ENCODE assay signal across 22 cellular contexts in the genomic region with DNA sequence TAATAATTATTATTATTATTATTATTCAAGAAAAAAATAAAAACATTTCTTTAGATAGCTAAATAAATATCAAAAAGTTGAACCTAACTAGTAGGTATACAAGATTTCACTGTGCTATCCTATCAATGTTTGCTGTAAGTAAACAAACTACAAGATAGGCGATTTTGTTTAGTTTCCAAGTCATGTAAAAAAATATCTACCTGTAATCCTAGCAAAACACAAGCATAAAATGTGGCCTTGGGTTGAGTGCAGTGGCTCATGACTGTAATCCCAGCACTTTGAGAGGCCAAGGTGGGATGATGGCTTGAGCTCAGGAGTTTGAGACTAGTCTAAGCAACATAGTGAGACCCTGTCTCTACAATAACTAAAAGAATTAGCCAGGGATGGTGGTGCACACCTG.
DNase-seq lines count a peak whose midpoint lies in the region; ATAC-seq and TF ChIP-seq lines count a peak whose summit lies in the region.
"Had no signal": no experiment of that assay in that cellular context is flagged by ENCODE, and none has a peak within 500 bp of the region (broad histone marks: within the 10 kb centered on the region; RNA-seq: fewer than 3 reads in every experiment).

No MANE protein-coding gene starts in this region.

- CTCF ChIA-PET in WTC11 (lab: Charles Lee) (interaction anchor here (1.0 kb wide), 1 partner anchor 229 kb away, joined by 3 read pairs; no protein-coding TSS in a partner anchor), HEK293T (lab: Yijun Ruan, JAX) (no interaction called here)

- H3K27me3 Mint-ChIP-seq in WTC11 (ENCODE audit: low read depth), result no peaks in the 10 kb centered on the region
- H3K27me3 Mint-ChIP-seq: CD4-positive, alpha-beta memory T cell; CD4-positive, CD25-positive, alpha-beta regulatory T cell had no signal

- no peak for TF ChIP-seq CTCF in LNCaP clone FGC (IDR thresholded peaks at IDR 0.05; ENCODE audit: control insufficient read depth, extremely low read depth, insufficient read depth)
- TF ChIP-seq CTCF in WTC11 (IDR thresholded peaks at IDR 0.05), result no peak

- DNase-seq in LNCaP clone FGC (ENCODE audit: low read depth), result peak; percentile 34
- no peak for DNase-seq in WTC11 (ENCODE audit: low spot score)
- no peak for DNase-seq in kidney tubule cell (ENCODE audit: low spot score)
- no peak for DNase-seq in HEK293T (ENCODE audit: extremely low spot score)
- DNase-seq: 8988T; ACHN; BE2C; C1 segment of cervical spinal cord; CD4-positive, alpha-beta memory T cell; CD4-positive, CD25-positive, alpha-beta regulatory T cell; CD8-positive, alpha-beta memory T cell; COR-L47; DMS 273 treated with DMSO at 0.1 percent for 48 hours; DMS153; DMS53; DND-41; EL; GDM1 had no signal

- no peaks in the 10 kb centered on the region for H3K4me1 Mint-ChIP-seq in WTC11

- no peak overlapping the region for H3K27ac Mint-ChIP-seq in WTC11
- H3K27ac Mint-ChIP-seq: CD4-positive, alpha-beta memory T cell had no signal

- H3K4me3 Mint-ChIP-seq in WTC11, result no peak overlapping the region
- H3K4me3 Mint-ChIP-seq: CD14-positive monocyte; CD4-positive, alpha-beta memory T cell; CD8-positive, alpha-beta memory T cell had no signal

- H3K4me3 ChIP-seq in LNCaP clone FGC (ENCODE audit: low read depth, low read length), result no peak overlapping the region
- H3K4me3 ChIP-seq: BLaER1, GM12878 had no signal

- no peaks in the 10 kb centered on the region for H3K9me3 Mint-ChIP-seq in WTC11
- H3K9me3 Mint-ChIP-seq: CD14-positive monocyte; CD4-positive, alpha-beta memory T cell; CD4-positive, CD25-positive, alpha-beta regulatory T cell; CD8-positive, alpha-beta memory T cell had no signal

- POLR2A ChIA-PET in WTC11 (lab: Charles Lee), result no interaction called here
- POLR2A ChIA-PET in HEK293T (lab: Yijun Ruan, JAX), result no interaction called here

- H3K36me3 Mint-ChIP-seq in WTC11, result peaks cover 34% of the 10 kb centered on the region

- ATAC-seq in WTC11, result no peak
- ATAC-seq in GM18517 (IDR thresholded peaks at IDR 0.05; ENCODE audit: unreplicated experiment), result no peak
- ATAC-seq: GM12878 had no signal

TF ChIP-seq in WTC11, 78 proteins besides CTCF, POLR2A, EP300 and RAD21:
- no peak for TF ChIP-seq CREB1 (CRISPR knock-in tag; IDR thresholded peaks at IDR 0.05)
- peak; percentile 78 for TF ChIP-seq HMGA2 (CRISPR knock-in tag; IDR thresholded peaks at IDR 0.05)

TF ChIP-seq in HEK293T, 16 proteins besides CTCF, POLR2A, EP300 and RAD21:
- TF ChIP-seq SUZ12 (IDR thresholded peaks at IDR 0.05) (no peak), CTBP1 (IDR thresholded peaks at IDR 0.05; ENCODE audit: borderline replicate concordance) (no peak), FOXA1 (IDR thresholded peaks at IDR 0.05) (no peak), FOXM1 (IDR thresholded peaks at IDR 0.05; ENCODE audit: borderline replicate concordance) (no peak), ZNF384 (IDR thresholded peaks at IDR 0.05) (no peak), L3MBTL2 (conservative IDR thresholded peaks at IDR 0.05) (no peak), SP1 (IDR thresholded peaks at IDR 0.05) (no peak), HDGF (IDR thresholded peaks at IDR 0.05; ENCODE audit: borderline replicate concordance) (no peak), TARDBP (IDR thresholded peaks at IDR 0.05) (no peak), NFRKB (IDR thresholded peaks at IDR 0.05) (no peak), FOXK2 (IDR thresholded peaks at IDR 0.05) (no peak), BHLHE40 (IDR thresholded peaks at IDR 0.05; ENCODE audit: borderline replicate concordance) (no peak), LEF1 (IDR thresholded peaks at IDR 0.05; ENCODE audit: borderline replicate concordance) (no peak), ARNT (IDR thresholded peaks at IDR 0.05) (no peak), ELF4 (IDR thresholded peaks at IDR 0.05) (no peak)
- TF ChIP-seq, protein P1, sequence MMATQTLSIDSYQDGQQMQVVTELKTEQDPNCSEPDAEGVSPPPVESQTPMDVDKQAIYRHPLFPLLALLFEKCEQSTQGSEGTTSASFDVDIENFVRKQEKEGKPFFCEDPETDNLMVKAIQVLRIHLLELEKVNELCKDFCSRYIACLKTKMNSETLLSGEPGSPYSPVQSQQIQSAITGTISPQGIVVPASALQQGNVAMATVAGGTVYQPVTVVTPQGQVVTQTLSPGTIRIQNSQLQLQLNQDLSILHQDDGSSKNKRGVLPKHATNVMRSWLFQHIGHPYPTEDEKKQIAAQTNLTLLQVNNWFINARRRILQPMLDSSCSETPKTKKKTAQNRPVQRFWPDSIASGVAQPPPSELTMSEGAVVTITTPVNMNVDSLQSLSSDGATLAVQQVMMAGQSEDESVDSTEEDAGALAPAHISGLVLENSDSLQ (IDR thresholded peaks at IDR 0.05), result no peak
